ENCODE assay signal across 2 cellular contexts in genomic region chr11:3827434-3828186, GRCh38.
A peak's percentile ranks its signal among the peaks of the same experiment; 100 is the strongest.
TF ChIP-seq lines count a peak whose summit lies in the region.

No MANE protein-coding gene starts in this region.

TF ChIP-seq in HCT116, 20 proteins besides CTCF, POLR2A, EP300 and RAD21:
- no peak for TF ChIP-seq EZH2phosphoT487 (IDR thresholded peaks at IDR 0.05; ENCODE audit: borderline replicate concordance)
- TF ChIP-seq EZH2 (IDR thresholded peaks at IDR 0.05): no peak
- TF ChIP-seq ELF1 (IDR thresholded peaks at IDR 0.05; ENCODE audit: borderline replicate concordance, low read depth): no peak
- TF ChIP-seq ZNF274 (IDR thresholded peaks at IDR 0.05; ENCODE audit: low read depth, low read length): no peak
- TF ChIP-seq TCF7L2 (IDR thresholded peaks at IDR 0.05; ENCODE audit: borderline replicate concordance, extremely low read depth, insufficient read depth, insufficient read length): no peak
- TF ChIP-seq POLR2AphosphoS5 (IDR thresholded peaks at IDR 0.05; ENCODE audit: low read depth, low read length): 0 out of 2 replicates have a peak, but pooled peaks have one; percentile 7
TF ChIP-seq in HCT116: peak in this region for 1.

TF ChIP-seq in K562, 482 proteins besides CTCF, POLR2A, EP300 and RAD21:
- TF ChIP-seq NCOA2 (IDR thresholded peaks at IDR 0.05; ENCODE audit: partially characterized antibody in 2 of 2) (no peak), CEBPZ (IDR thresholded peaks at IDR 0.05; ENCODE audit: borderline replicate concordance, low read depth, low read length) (no peak), ZC3H8 (IDR thresholded peaks at IDR 0.05) (no peak), RBM22 (IDR thresholded peaks at IDR 0.05; ENCODE audit: low read depth, low read length, poor library complexity, severe bottlenecking) (peak; percentile 80), ZNF592 (IDR thresholded peaks at IDR 0.05) (peak; percentile 43; the same call in 1 of the 2 replicates), ZNF75A (CRISPR knock-in tag; IDR thresholded peaks at IDR 0.05) (no peak), EP400 (IDR thresholded peaks at IDR 0.05) (no peak), DDX20 (tag; IDR thresholded peaks at IDR 0.05; ENCODE audit: low read depth) (no peak), CHCHD3 (CRISPR knock-in tag; IDR thresholded peaks at IDR 0.05) (no peak), HIVEP1 (CRISPR knock-in tag; IDR thresholded peaks at IDR 0.05) (no peak), KHSRP (IDR thresholded peaks at IDR 0.05) (no peak), POLR2G (IDR thresholded peaks at IDR 0.05; ENCODE audit: low read depth, low read length) (peak; percentile 81), ZNF639 (CRISPR knock-in tag; conservative IDR thresholded peaks at IDR 0.05 in 1 of 2, IDR thresholded peaks at IDR 0.05 in 1 of 2) (no peak), RBFOX2 (IDR thresholded peaks at IDR 0.05; ENCODE audit: low read depth, low read length) (peak; percentile 74), NCOR1 (IDR thresholded peaks at IDR 0.05) (no peak)
TF ChIP-seq in K562: peak in this region for 4.
